In the genomic region with DNA sequence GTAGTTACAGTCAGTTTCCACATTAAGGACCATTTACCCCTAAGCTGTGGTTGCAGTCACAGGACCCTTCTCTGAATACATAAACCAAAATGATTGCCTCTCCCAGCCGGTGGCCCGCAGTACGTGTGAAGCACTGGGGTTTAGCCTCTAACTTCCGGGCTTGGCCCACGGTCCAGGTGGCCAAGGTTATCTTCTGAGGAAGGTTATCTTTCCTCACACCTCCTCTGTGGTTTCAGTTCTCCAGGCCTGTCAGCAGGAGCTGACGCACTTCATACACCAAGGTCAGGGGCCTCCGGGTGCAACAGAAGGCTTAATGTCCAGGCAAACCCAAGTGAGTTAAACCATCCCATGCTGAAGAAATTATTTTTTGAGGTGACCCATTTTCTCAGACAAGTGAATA, we compare ENCODE assay signal across 22 cellular contexts.
DNase-seq lines count a peak whose midpoint lies in the region; ATAC-seq, FAIRE-seq and TF ChIP-seq lines count a peak whose summit lies in the region.
"Had no signal": no experiment of that assay in that cellular context is flagged by ENCODE, and none has a peak within 500 bp of the region (broad histone marks: within the 10 kb centered on the region; RNA-seq: fewer than 3 reads in every experiment).

No MANE protein-coding gene starts in this region.

- H3K9ac ChIP-seq in HepG2 (ENCODE audit: insufficient read depth, low read depth, low read length): no peak overlapping the region

- H3K4me3 ChIP-seq in choroid plexus epithelial cell (ENCODE audit: low read depth, low read length) (no peak overlapping the region), stomach (no peak overlapping the region), HepG2 (replicated peaks in 1 of 3; ENCODE audit: insufficient read depth in 1 of 3, low read depth in 2 of 3, low read length in 3 of 3) (no peak overlapping the region)
- H3K4me3 ChIP-seq: MG63 had no signal

- no peaks in the 10 kb centered on the region for H4K20me1 ChIP-seq in HepG2 (ENCODE audit: insufficient read depth, low read length)

- CTCF ChIA-PET in HepG2 (lab: Yijun Ruan, JAX; ENCODE audit: low intra/inter-chr PET ratio, low total read pairs): no interaction called here

- no peak overlapping the region for H3K27ac ChIP-seq in stomach
- no peak overlapping the region for H3K27ac ChIP-seq in HepG2 (ENCODE audit: extremely low read length, insufficient read depth, low read length)
- H3K27ac ChIP-seq: C4-2B had no signal

- DNase-seq in KBM-7 (peak; percentile 42), choroid plexus epithelial cell (ENCODE audit: low read depth) (peak; percentile 7), left ventricle myocardium superior (peak; percentile 53), stomach (peak; percentile 73), G401 (ENCODE audit: low spot score) (no peak), HepG2 (ENCODE audit: low spot score) (no peak), occipital lobe (lab: John Stamatoyannopoulos, UW) (no peak)
- DNase-seq: Caco-2; CD8-positive, alpha-beta T cell; GDM1; H7; KG1; MG63; NCI-H2029; NCI-H446; NCI-H524 treated with DMSO at 0.1 percent for 48 hours; NCI-H774; NK-92 treated with Interleukin-12 subunit alpha and Interleukin-12 subunit beta, amount 100 ng/mL, for 24 hours; PC-3; SHP77 had no signal

- ATAC-seq in left ventricle myocardium superior (peak; percentile 67), HepG2 (no peak)
- ATAC-seq: CD8-positive, alpha-beta T cell; PC-3 had no signal

- TF ChIP-seq RAD21 in HepG2 (CRISPR knock-in tag; IDR thresholded peaks at IDR 0.05): no peak

- intact Hi-C loops in left ventricle myocardium superior (cut with micrococcal nuclease) (no loop called here), stomach (cut with DNase I; ENCODE audit: low total_unique reads) (no loop called here), HepG2 (cut with micrococcal nuclease; ENCODE audit: unreplicated experiment) (no loop called here)

- in situ Hi-C loops in KBM-7 (cut with MboI; ENCODE audit: low pct_unique_long_range_greater_than_20kb, low sequenced_read_pairs) (no loop called here), G401 (cut with HindIII; ENCODE audit: low sequenced_read_pairs) (no loop called here), HepG2 (cut with HindIII; ENCODE audit: extremely low pct_ligation_motif_present, low pct_unique_long_range_greater_than_20kb) (no loop called here)

- no peaks in the 10 kb centered on the region for H3K9me3 ChIP-seq in stomach
- no peaks in the 10 kb centered on the region for H3K9me3 ChIP-seq in HepG2 (ENCODE audit: low read length)
- H3K9me3 ChIP-seq: Caco-2, MG63 had no signal

- no peak for TF ChIP-seq EP300 in stomach (IDR thresholded peaks at IDR 0.05)
- TF ChIP-seq EP300 in HepG2 (IDR thresholded peaks at IDR 0.05; ENCODE audit: low read depth in 2 of 2, low read length in 2 of 2): no peak
- TF ChIP-seq EP300 in HepG2 (CRISPR knock-in tag; IDR thresholded peaks at IDR 0.05; ENCODE audit: borderline replicate concordance): no peak

- no peak overlapping the region for H3K4me2 ChIP-seq in HepG2 (ENCODE audit: low read depth, low read length)

- H3K36me3 ChIP-seq in stomach (peaks cover 0 to 5% (median 0%) of the 10 kb centered on the region in 4 donors), HepG2 (replicated peaks in 1 of 2; ENCODE audit: control insufficient read depth in 1 of 2, insufficient read depth in 2 of 2, low read length in 2 of 2) (no peaks in the 10 kb centered on the region)
- H3K36me3 ChIP-seq: MG63 had no signal

- H2AFZ ChIP-seq in HepG2 (ENCODE audit: low read length): no peak overlapping the region

- no peaks in the 10 kb centered on the region for H3K27me3 ChIP-seq in stomach
- H3K27me3 ChIP-seq in HepG2 (ENCODE audit: control insufficient read depth in 1 of 2, insufficient read depth in 2 of 2, low read length in 2 of 2): peaks cover 10 to 61% of the 10 kb centered on the region in 2 experiments; a peak in 4 of 5 replicates
- H3K27me3 ChIP-seq: MG63 had no signal

- WGBS in stomach, 5 donors: 30 to 49% (median 40%) methylated on average over 7 of the region's 7 CpGs
- 6% methylated on average over 7 of the region's 7 CpGs for WGBS in HepG2 (ENCODE audit: low lambda C conversion rate)

- H3K79me2 ChIP-seq in HepG2 (ENCODE audit: insufficient read depth, low read length): no peaks in the 10 kb centered on the region

- TF ChIP-seq CTCF in choroid plexus epithelial cell (conservative IDR thresholded peaks at IDR 0.05; ENCODE audit: low read depth, low read length) (no peak), stomach (IDR thresholded peaks at IDR 0.05) (no peak), HepG2 (CRISPR knock-in tag; IDR thresholded peaks at IDR 0.05) (no peak)

- POLR2A ChIA-PET in HepG2 (lab: Yijun Ruan, JAX): no interaction called here

- no TSS peak for BruUV-seq in HepG2 (replicated peaks; lab: Mats Ljungman, UMichigan)

- H3K4me1 ChIP-seq in stomach (peaks cover 0 to 22% (median 4%) of the 10 kb centered on the region in 4 donors), HepG2 (ENCODE audit: insufficient read depth, low read length) (no peaks in the 10 kb centered on the region)
- H3K4me1 ChIP-seq: Caco-2 had no signal

- FAIRE-seq in HepG2 (lab: Jason Lieb, UNC): no peak
- FAIRE-seq: GM12891 had no signal

- TF ChIP-seq POLR2A in stomach (IDR thresholded peaks at IDR 0.05) (no peak), HepG2 (IDR thresholded peaks at IDR 0.05; ENCODE audit: insufficient read depth in 1 of 2, low read depth in 2 of 2, low read length in 2 of 2) (no peak)

TF ChIP-seq in HepG2, 621 proteins besides CTCF, POLR2A, EP300 and RAD21:
- TF ChIP-seq SNAI1 (CRISPR knock-in tag; IDR thresholded peaks at IDR 0.05; ENCODE audit: borderline replicate concordance) (no peak), YY1 (IDR thresholded peaks at IDR 0.05; ENCODE audit: insufficient read depth, insufficient replicate concordance, low read depth, low read length) (no peak), XBP1 (CRISPR knock-in tag; IDR thresholded peaks at IDR 0.05) (no peak), ZNF343 (CRISPR knock-in tag; IDR thresholded peaks at IDR 0.05) (no peak), ZHX1 (CRISPR knock-in tag; IDR thresholded peaks at IDR 0.05; ENCODE audit: low read depth) (no peak), ONECUT2 (CRISPR knock-in tag; IDR thresholded peaks at IDR 0.05) (no peak), ARNT2 (CRISPR knock-in tag; IDR thresholded peaks at IDR 0.05; ENCODE audit: low read depth) (no peak)
- TF ChIP-seq, protein P1, sequence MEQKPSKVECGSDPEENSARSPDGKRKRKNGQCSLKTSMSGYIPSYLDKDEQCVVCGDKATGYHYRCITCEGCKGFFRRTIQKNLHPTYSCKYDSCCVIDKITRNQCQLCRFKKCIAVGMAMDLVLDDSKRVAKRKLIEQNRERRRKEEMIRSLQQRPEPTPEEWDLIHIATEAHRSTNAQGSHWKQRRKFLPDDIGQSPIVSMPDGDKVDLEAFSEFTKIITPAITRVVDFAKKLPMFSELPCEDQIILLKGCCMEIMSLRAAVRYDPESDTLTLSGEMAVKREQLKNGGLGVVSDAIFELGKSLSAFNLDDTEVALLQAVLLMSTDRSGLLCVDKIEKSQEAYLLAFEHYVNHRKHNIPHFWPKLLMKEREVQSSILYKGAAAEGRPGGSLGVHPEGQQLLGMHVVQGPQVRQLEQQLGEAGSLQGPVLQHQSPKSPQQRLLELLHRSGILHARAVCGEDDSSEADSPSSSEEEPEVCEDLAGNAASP (CRISPR knock-in tag; IDR thresholded peaks at IDR 0.05; ENCODE audit: borderline replicate concordance): no peak

Comparison
In these comparisons a context has a peak if more than half of its experiments do, and no peak if none do; other contexts are left out.
1. DNase-seq: peak in KBM-7 (single experiment), choroid plexus epithelial cell (single experiment), left ventricle myocardium superior (single experiment) and stomach (single experiment); none in G401 (single experiment), HepG2 (single experiment) and occipital lobe (single experiment).